ENCODE assay signal across 12 cellular contexts in genomic region chr1:156658945-156659574, GRCh38. TPM values are rescaled to one million over a fixed set of nuclear protein-coding genes. Genes with fewer than 3 reads are reported as not detected.
A peak's percentile ranks its signal among the peaks of the same experiment; 100 is the strongest.
DNase-seq lines count a peak whose midpoint lies in the region; ATAC-seq and TF ChIP-seq lines count a peak whose summit lies in the region.
"Had no signal": no experiment of that assay in that cellular context is flagged by ENCODE, and none has a peak within 500 bp of the region (broad histone marks: within the 10 kb centered on the region; RNA-seq: fewer than 3 reads in every experiment).

No MANE protein-coding gene starts in this region.

- H3K9me1 ChIP-seq in IMR-90 (ENCODE audit: insufficient read depth, low read length): peaks cover 16% of the 10 kb centered on the region

- H3K56ac ChIP-seq in IMR-90 (ENCODE audit: extremely low read depth, insufficient read depth, low read length): no peak overlapping the region

- no peaks in the 10 kb centered on the region for H3K9me3 ChIP-seq in CD4-positive, alpha-beta T cell (ENCODE audit: control insufficient read depth, low read length)
- no peaks in the 10 kb centered on the region for H3K9me3 ChIP-seq in IMR-90 (ENCODE audit: control insufficient read depth, insufficient read depth, low read length)

- peak overlapping the region; percentile 52; the same call in 1 of the 2 replicates for H2AK5ac ChIP-seq in IMR-90 (ENCODE audit: low read depth, low read length)

- no peak overlapping the region for H4K91ac ChIP-seq in IMR-90 (ENCODE audit: insufficient read depth, low read depth, low read length)

- no TSS peak for BruUV-seq in IMR-90 (replicated peaks; lab: Mats Ljungman, UMichigan)
- BruUV-seq in MCF 10A (replicated peaks; lab: Mats Ljungman, UMichigan): no TSS peak

- no peak overlapping the region for H3K4ac ChIP-seq in IMR-90 (ENCODE audit: low read depth, low read length)

- H3K4me2 ChIP-seq in IMR-90 (ENCODE audit: low read depth, low read length): no peak overlapping the region

- H3K14ac ChIP-seq in IMR-90 (replicated peaks; ENCODE audit: low read depth, low read length): no peak overlapping the region; the same call in 1 of the 2 replicates

- dilution Hi-C loops in IMR-90 (cut with HindIII; ENCODE audit: low sequenced_read_pairs, unreplicated experiment): no loop called here

- H2BK5ac ChIP-seq in IMR-90 (ENCODE audit: low read depth, low read length, poor library complexity, severe bottlenecking): no peak overlapping the region

- no peak overlapping the region for H2BK20ac ChIP-seq in IMR-90 (ENCODE audit: low read depth, low read length)

- H3K4me3 ChIP-seq in IMR-90 (ENCODE audit: insufficient read depth, low read depth, low read length): no peak overlapping the region
- H3K4me3 ChIP-seq: cardiac muscle cell had no signal

- peak overlapping the region; percentile 20 for H3K4me3 Mint-ChIP-seq in CD4-positive, alpha-beta T cell
- H3K4me3 Mint-ChIP-seq in MCF 10A (ENCODE audit: unreplicated experiment) (peak overlapping the region; percentile 87), nephron (peak overlapping the region in 2 of 3 experiments; percentile 78 to 92)

- no peak overlapping the region for H4K5ac ChIP-seq in IMR-90 (ENCODE audit: low read depth, low read length)

- H3K36me3 Mint-ChIP-seq in CD4-positive, alpha-beta T cell (ENCODE audit: low read depth): no peaks in the 10 kb centered on the region
- H3K36me3 Mint-ChIP-seq in MCF 10A (ENCODE audit: insufficient read depth, unreplicated experiment): peaks cover 18% of the 10 kb centered on the region
- H3K36me3 Mint-ChIP-seq in nephron (ENCODE audit: low read depth): no peaks in the 10 kb centered on the region

- H3K9ac ChIP-seq in IMR-90 (ENCODE audit: low read depth, low read length): no peak overlapping the region

- no peak for ATAC-seq in CD4-positive, alpha-beta T cell (ENCODE audit: poor library complexity)
- no peak for ATAC-seq in IMR-90 (ENCODE audit: low read depth)

- H3K27ac Mint-ChIP-seq in CD4-positive, alpha-beta T cell: no peak overlapping the region
- H3K27ac Mint-ChIP-seq in MCF 10A (ENCODE audit: low read depth, unreplicated experiment): peak overlapping the region; percentile 83
- H3K27ac Mint-ChIP-seq in nephron: peak overlapping the region; percentile 19 to 93 (median 59)

- no peaks in the 10 kb centered on the region for H3K36me3 ChIP-seq in IMR-90 (ENCODE audit: control insufficient read depth, insufficient read depth, low read length)
- H3K36me3 ChIP-seq: cardiac muscle cell had no signal

- intact Hi-C loops in CD4-positive, alpha-beta T cell (cut with DNase I, micrococcal nuclease): no loop called here
- intact Hi-C loops in IMR-90 (cut with micrococcal nuclease): no loop called here
- intact Hi-C loops in MCF 10A (cut with micrococcal nuclease): no loop called here

- 0 out of 2 replicates have a peak, but pooled peaks cover 8% of the 10 kb centered on the region for H4K20me1 ChIP-seq in IMR-90 (ENCODE audit: insufficient read depth, low read length)

- no peak overlapping the region for H3K18ac ChIP-seq in IMR-90 (ENCODE audit: low read depth, low read length)

- no CpG with 5 or more reads among the region's 10 CpGs for WGBS in IMR-90 (ENCODE audit: extremely low coverage in 2 of 2, insufficient read length in 1 of 2), 2 experiments

- no peak overlapping the region for H2AFZ ChIP-seq in IMR-90 (replicated peaks; ENCODE audit: low read length, poor library complexity)

- DNase-seq in CD4-positive, alpha-beta T cell: no peak
- DNase-seq in IMR-90 (no peak), MCF 10A (ENCODE audit: unreplicated experiment) (no peak), GOT3 (lab: John Stamatoyannopoulos, UW) (no peak), dedifferentiated amniotic fluid mesenchymal stem cell (ENCODE audit: extremely low spot score) (no peak), iPS-NIHi11 (ENCODE audit: low spot score) (no peak)
- DNase-seq in activated CD4-positive, alpha-beta T cell treated with anti-CD3 and anti-CD28 coated beads, Interleukin-2, amount 50 U/mL, for 1 hour: no peak
- DNase-seq: activated CD4-positive, alpha-beta T cell treated with anti-CD3 and anti-CD28 coated beads, Interleukin-2, amount 50 U/mL, for 48 hours; COR-L47 had no signal

- peaks cover 41% of the 10 kb centered on the region for H3K27me3 Mint-ChIP-seq in CD4-positive, alpha-beta T cell
- no peaks in the 10 kb centered on the region for H3K27me3 Mint-ChIP-seq in MCF 10A (ENCODE audit: insufficient read depth, unreplicated experiment)
- H3K27me3 Mint-ChIP-seq in nephron (ENCODE audit: low read depth): peaks cover 54% of the 10 kb centered on the region

- TF ChIP-seq CTCF in CD4-positive, alpha-beta T cell (IDR thresholded peaks at IDR 0.05): no peak
- TF ChIP-seq CTCF in IMR-90 (conservative IDR thresholded peaks at IDR 0.05; ENCODE audit: low read depth, low read length): no peak
- no peak for TF ChIP-seq CTCF in MCF 10A (IDR thresholded peaks at IDR 0.05; ENCODE audit: unreplicated experiment)
- TF ChIP-seq CTCF in nephron (IDR thresholded peaks at IDR 0.05; ENCODE audit: unreplicated experiment in 3 of 3): no peak

- no peak for TF ChIP-seq POLR2A in IMR-90 (IDR thresholded peaks at IDR 0.05; ENCODE audit: low read depth, low read length)

- peaks cover 60% of the 10 kb centered on the region for H3K4me1 Mint-ChIP-seq in CD4-positive, alpha-beta T cell (ENCODE audit: low read depth)
- H3K4me1 Mint-ChIP-seq in MCF 10A (ENCODE audit: insufficient read depth, unreplicated experiment) (peaks cover 49% of the 10 kb centered on the region), nephron (peaks cover 57% of the 10 kb centered on the region)

- POLR2A ChIA-PET in CD4-positive, alpha-beta T cell (lab: Charles Lee): interaction anchor here (0.6 to 2.0 kb wide), 3 partner anchors 48 to 158 kb away, joined by 3 to 6 read pairs (median 4); partner anchors contain the start of gene MEF2D
- POLR2A ChIA-PET in IMR-90 (lab: Charles Lee; ENCODE audit: unreplicated experiment): no interaction called here
- POLR2A ChIA-PET in MCF 10A (lab: Yijun Ruan, JAX): interaction anchor here (0.7 to 3.6 kb wide), 7 partner anchors 11 to 68 kb away, joined by 3 to 58 read pairs (median 8); partner anchors contain the start of genes ISG20L2, METTL25B and NES

- no peak overlapping the region for H3K23ac ChIP-seq in IMR-90 (ENCODE audit: low read depth, low read length)

- no peak overlapping the region for H3K27ac ChIP-seq in CD4-positive, alpha-beta T cell (ENCODE audit: low read depth, low read length)
- H3K27ac ChIP-seq in IMR-90 (ENCODE audit: insufficient read depth, low read length): no peak overlapping the region
- H3K27ac ChIP-seq: cardiac muscle cell had no signal

- peaks cover 38% of the 10 kb centered on the region for H3K4me1 ChIP-seq in IMR-90 (ENCODE audit: control insufficient read depth, insufficient read depth, low read length)

- H4K8ac ChIP-seq in IMR-90 (ENCODE audit: low read depth in 2 of 2, low read length in 2 of 2): 0 out of 4 replicates have a peak overlapping the region, but pooled peaks of 1 of the 2 experiments have one; percentile 72

- H3K27me3 ChIP-seq in CD4-positive, alpha-beta T cell (ENCODE audit: control insufficient read depth, insufficient read depth, low read length): peaks cover 33% of the 10 kb centered on the region
- peaks cover 27% of the 10 kb centered on the region for H3K27me3 ChIP-seq in IMR-90 (ENCODE audit: control insufficient read depth, insufficient read depth, low read length)

- H3K9me3 Mint-ChIP-seq in CD4-positive, alpha-beta T cell: no peaks in the 10 kb centered on the region
- H3K9me3 Mint-ChIP-seq in MCF 10A (ENCODE audit: unreplicated experiment) (no peaks in the 10 kb centered on the region), nephron (no peaks in the 10 kb centered on the region)

- H2AK9ac ChIP-seq in IMR-90 (replicated peaks; ENCODE audit: low read depth, low read length, poor library complexity): no peak overlapping the region

- no peak overlapping the region for H2BK120ac ChIP-seq in IMR-90 (ENCODE audit: low read depth, low read length)

- no peak for TF ChIP-seq RAD21 in IMR-90 (IDR thresholded peaks at IDR 0.05; ENCODE audit: low read length)

- in situ Hi-C loops in IMR-90 (cut with MboI; ENCODE audit: low sequenced_read_pairs): loop anchor here (5.0 kb wide), 1 partner anchor 37 kb away; no protein-coding TSS in a partner anchor

- H3K79me1 ChIP-seq in IMR-90 (ENCODE audit: low read depth in 1 of 2, low read length in 2 of 2): peaks cover 0 to 18% of the 10 kb centered on the region in 2 experiments; a peak in 2 of 4 replicates

- H2BK15ac ChIP-seq in IMR-90 (ENCODE audit: low read depth, low read length): no peak overlapping the region

- CTCF ChIA-PET in CD4-positive, alpha-beta T cell (lab: Charles Lee): interaction anchor here (0.7 to 3.7 kb wide), 13 partner anchors 8 to 273 kb away, joined by 3 to 25 read pairs (median 5); no protein-coding TSS in a partner anchor
- CTCF ChIA-PET in IMR-90 (lab: Yijun Ruan, JAX): interaction anchor here (0.6 to 1.3 kb wide), 5 partner anchors 17 to 35 kb away, joined by 3 to 25 read pairs (median 4); partner anchors contain the start of genes BCAN and NES
- CTCF ChIA-PET in MCF 10A (lab: Yijun Ruan, JAX): interaction anchor here (0.6 to 13.0 kb wide), 52 partner anchors 9 to 619 kb away, joined by 3 to 552 read pairs (median 5); partner anchors contain the start of genes BCAN, CRABP2, GPATCH4 and HAPLN2

RNA-seq across cellular contexts. Expression of gene BCAN, which starts 17.1 kb away (rescaled TPM):
- total RNA-seq in CD4-positive, alpha-beta T cell: not detected
- total RNA-seq in IMR-90 (2012; rRNA removed) (not detected in 2 replicates), MCF 10A (2022) (0.37 TPM in 1 of 2 replicates, not detected in the other)
- polyA plus RNA-seq in IMR-90 (2012; rRNA removed): 0.07 TPM in 1 of 2 replicates, not detected in the other
- polyA plus RNA-seq in IMR-90 (2012; cell fraction: cytosol; rRNA removed): 0.04 and 0.11 TPM in 2 replicates
- 0.05 TPM in 2 replicates for polyA plus RNA-seq in IMR-90 (2012; cell fraction: nucleus; rRNA removed; ENCODE audit: low replicate concordance)
- total RNA-seq: glomerular endothelial cell had no signal

RNA-seq across cellular contexts. Expression of gene NES, which starts 18.1 kb away (rescaled TPM):
- total RNA-seq in CD4-positive, alpha-beta T cell: not detected
- total RNA-seq in IMR-90 (2012; rRNA removed) (40.1 and 46.1 TPM in 2 replicates), MCF 10A (2022) (not detected in 2 replicates)
- polyA plus RNA-seq in IMR-90 (2012; rRNA removed): 25.3 and 26.7 TPM in 2 replicates
- polyA plus RNA-seq in IMR-90 (2012; cell fraction: cytosol; rRNA removed): 12.6 and 13.2 TPM in 2 replicates
- 30.6 and 35.9 TPM in 2 replicates for polyA plus RNA-seq in IMR-90 (2012; cell fraction: nucleus; rRNA removed; ENCODE audit: low replicate concordance)

RNA-seq across cellular contexts. Expression of gene HAPLN2, which starts 39.8 kb away (rescaled TPM):
- total RNA-seq in CD4-positive, alpha-beta T cell: under 1 TPM; 0.44 to 0.56 TPM
- total RNA-seq in IMR-90 (2012; rRNA removed): not detected in 2 replicates
- not detected in 2 replicates for polyA plus RNA-seq in IMR-90 (2012; rRNA removed)
- 0.35 TPM in 1 of 2 replicates, not detected in the other for polyA plus RNA-seq in IMR-90 (2012; cell fraction: cytosol; rRNA removed)
- 0.20 and 0.21 TPM in 2 replicates for polyA plus RNA-seq in IMR-90 (2012; cell fraction: nucleus; rRNA removed; ENCODE audit: low replicate concordance)
- not detected in 2 replicates for total RNA-seq in MCF 10A (2022)
- total RNA-seq: glomerular endothelial cell had no signal

RNA-seq across cellular contexts. Expression of gene CRABP2, which starts 46.3 kb away (rescaled TPM):
- 1 to 10 TPM; 3.2 to 4.2 TPM for total RNA-seq in CD4-positive, alpha-beta T cell
- total RNA-seq in IMR-90 (2012; rRNA removed) (6.1 and 6.3 TPM in 2 replicates), MCF 10A (2022) (0.98 and 1.9 TPM in 2 replicates)
- polyA plus RNA-seq in IMR-90 (2012; rRNA removed): 12.2 and 15.7 TPM in 2 replicates
- polyA plus RNA-seq in IMR-90 (2012; cell fraction: cytosol; rRNA removed): 12.2 and 23.5 TPM in 2 replicates
- polyA plus RNA-seq in IMR-90 (2012; cell fraction: nucleus; rRNA removed; ENCODE audit: low replicate concordance): 6.7 and 8.7 TPM in 2 replicates

RNA-seq across cellular contexts. Expression of gene GPATCH4, which starts 57.8 kb away (rescaled TPM):
- 10 to 100 TPM; 35.3 to 36.3 TPM for total RNA-seq in CD4-positive, alpha-beta T cell
- total RNA-seq in IMR-90 (2012; rRNA removed) (30.8 and 41.8 TPM in 2 replicates), MCF 10A (2022) (67.3 and 107 TPM in 2 replicates)
- 26.6 and 32.6 TPM in 2 replicates for polyA plus RNA-seq in IMR-90 (2012; rRNA removed)
- polyA plus RNA-seq in IMR-90 (2012; cell fraction: cytosol; rRNA removed): 13.1 and 14.7 TPM in 2 replicates
- 16.3 and 33.1 TPM in 2 replicates for polyA plus RNA-seq in IMR-90 (2012; cell fraction: nucleus; rRNA removed; ENCODE audit: low replicate concordance)

Comparison
In these comparisons a context has a peak if more than half of its experiments do, and no peak if none do; other contexts are left out.
1. H3K4me3 Mint-ChIP-seq: peak in every context shown above with its lines; median percentile 87 in MCF 10A; 85 in nephron; 20 in CD4-positive, alpha-beta T cell.
2. RNA of gene NES, which starts 18.1 kb away (total RNA-seq): 40.1 to 46.1 TPM in IMR-90; not detected in CD4-positive, alpha-beta T cell and not detected in MCF 10A; every median in the first group is over 10 times any median in the second.